ENCODE assay signal across 9 cellular contexts in genomic region chr7:1536105-1536767, GRCh38. TPM values are rescaled to one million over a fixed set of nuclear protein-coding genes. Genes with fewer than 3 reads are reported as not detected.
DNase-seq lines count a peak whose midpoint lies in the region; ATAC-seq and TF ChIP-seq lines count a peak whose summit lies in the region.
"Had no signal": no experiment of that assay in that cellular context is flagged by ENCODE, and none has a peak within 500 bp of the region (broad histone marks: within the 10 kb centered on the region; RNA-seq: fewer than 3 reads in every experiment).

No MANE protein-coding gene starts in this region.

- no peak overlapping the region for H3K4me3 Mint-ChIP-seq in endothelial cell (ENCODE audit: unreplicated experiment)
- peak overlapping the region; percentile 52 for H3K4me3 Mint-ChIP-seq in nephron progenitor cell
- H3K4me3 Mint-ChIP-seq in type B pancreatic cell: peak overlapping the region; percentile 76

- H3K4me1 Mint-ChIP-seq in endothelial cell (ENCODE audit: unreplicated experiment): peaks cover 2% of the 10 kb centered on the region
- H3K4me1 Mint-ChIP-seq in nephron progenitor cell: peaks cover 50% of the 10 kb centered on the region
- peaks cover 22% of the 10 kb centered on the region for H3K4me1 Mint-ChIP-seq in type B pancreatic cell (ENCODE audit: unreplicated experiment)

- peaks cover 6% of the 10 kb centered on the region for H3K27me3 Mint-ChIP-seq in endothelial cell (ENCODE audit: unreplicated experiment)
- peaks cover 19% of the 10 kb centered on the region for H3K27me3 Mint-ChIP-seq in nephron progenitor cell (ENCODE audit: low read depth, poor library complexity)
- H3K27me3 Mint-ChIP-seq in type B pancreatic cell: peaks cover 24% of the 10 kb centered on the region

- H3K27ac Mint-ChIP-seq in endothelial cell (ENCODE audit: unreplicated experiment): peak overlapping the region; percentile 80
- H3K27ac Mint-ChIP-seq in nephron progenitor cell: no peak overlapping the region
- peak overlapping the region; percentile 93 for H3K27ac Mint-ChIP-seq in type B pancreatic cell

- H3K36me3 Mint-ChIP-seq in endothelial cell (ENCODE audit: low read depth, unreplicated experiment) (no peaks in the 10 kb centered on the region), nephron progenitor cell (ENCODE audit: low read depth) (no peaks in the 10 kb centered on the region), type B pancreatic cell (no peaks in the 10 kb centered on the region)

- ATAC-seq in HG03354 (IDR thresholded peaks at IDR 0.05; ENCODE audit: poor library complexity, severe bottlenecking, unreplicated experiment): no peak

- no peak for TF ChIP-seq CTCF in Peyer's patch (IDR thresholded peaks at IDR 0.05)
- no peak for TF ChIP-seq CTCF in endothelial cell (IDR thresholded peaks at IDR 0.05; ENCODE audit: unreplicated experiment)
- TF ChIP-seq CTCF in nephron progenitor cell (IDR thresholded peaks at IDR 0.05): no peak
- TF ChIP-seq CTCF in type B pancreatic cell (conservative IDR thresholded peaks at IDR 0.05): no peak

- no peak for DNase-seq in Peyer's patch
- DNase-seq in endothelial cell (ENCODE audit: low spot score): no peak
- no peak for DNase-seq in nephron progenitor cell
- DNase-seq in type B pancreatic cell (ENCODE audit: extremely low spot score, unreplicated experiment): no peak
- no peak for DNase-seq in HEK293T (ENCODE audit: extremely low spot score)
- DNase-seq in cortex of kidney (lab: John Stamatoyannopoulos, UW): no peak
- DNase-seq: NCI-H187 treated with DMSO at 0.1 percent for 48 hours; stimulated activated CD4-positive, alpha-beta T cell treated with anti-CD3 and anti-CD28 coated beads, Interleukin-2, amount 100 ng/mL, for 24 hours had no signal

- TF ChIP-seq POLR2A in Peyer's patch (IDR thresholded peaks at IDR 0.05): no peak

- H3K4me3 ChIP-seq in Peyer's patch: peak overlapping the region in 2 of 4 donors; percentile 54 to 57

- H3K9me3 Mint-ChIP-seq in endothelial cell (ENCODE audit: unreplicated experiment) (no peaks in the 10 kb centered on the region), nephron progenitor cell (no peaks in the 10 kb centered on the region), type B pancreatic cell (no peaks in the 10 kb centered on the region)

- peak overlapping the region; percentile 72 to 98 (median 90) for H3K27ac ChIP-seq in Peyer's patch

- H3K9me3 ChIP-seq in Peyer's patch: no peaks in the 10 kb centered on the region

- CTCF ChIA-PET in HEK293T (lab: Yijun Ruan, JAX): interaction anchor here (1.3 kb wide), 1 partner anchor 20 kb away, joined by 4 read pairs; no protein-coding TSS in a partner anchor

- POLR2A ChIA-PET in HEK293T (lab: Yijun Ruan, JAX): interaction anchor here (1.2 to 1.4 kb wide), 2 partner anchors 30 to 31 kb away, joined by 3 to 5 read pairs; no protein-coding TSS in a partner anchor

- H3K4me1 ChIP-seq in Peyer's patch: peaks cover 0 to 59% (median 18%) of the 10 kb centered on the region in 4 donors

- no peaks in the 10 kb centered on the region for H3K27me3 ChIP-seq in Peyer's patch

- peaks cover 0 to 38% (median 0%) of the 10 kb centered on the region in 3 donors for H3K36me3 ChIP-seq in Peyer's patch

TF ChIP-seq in HEK293T, 16 proteins besides CTCF, POLR2A, EP300 and RAD21:
- TF ChIP-seq SP1 (IDR thresholded peaks at IDR 0.05) (no peak), LEF1 (IDR thresholded peaks at IDR 0.05; ENCODE audit: borderline replicate concordance) (no peak), PKNOX1 (IDR thresholded peaks at IDR 0.05) (no peak), ARNT (IDR thresholded peaks at IDR 0.05) (no peak), FOXK2 (IDR thresholded peaks at IDR 0.05) (no peak), NFRKB (IDR thresholded peaks at IDR 0.05) (no peak), ELF4 (IDR thresholded peaks at IDR 0.05) (no peak), L3MBTL2 (conservative IDR thresholded peaks at IDR 0.05) (no peak), HDGF (IDR thresholded peaks at IDR 0.05; ENCODE audit: borderline replicate concordance) (no peak), SUZ12 (IDR thresholded peaks at IDR 0.05) (no peak), TARDBP (IDR thresholded peaks at IDR 0.05) (no peak), ZNF384 (IDR thresholded peaks at IDR 0.05) (no peak), CTBP1 (IDR thresholded peaks at IDR 0.05; ENCODE audit: borderline replicate concordance) (no peak), FOXA1 (IDR thresholded peaks at IDR 0.05) (no peak), FOXM1 (IDR thresholded peaks at IDR 0.05; ENCODE audit: borderline replicate concordance) (no peak), BHLHE40 (IDR thresholded peaks at IDR 0.05; ENCODE audit: borderline replicate concordance) (no peak)

RNA-seq across cellular contexts. Expression of gene MAFK, which starts 5.7 kb away (rescaled TPM):
- total RNA-seq in Peyer's patch (10 to 100 TPM; 32.9 to 80.2 (median 55.0) TPM), endothelial cell (ENCODE audit: unreplicated experiment) (3.4 TPM), type B pancreatic cell (ENCODE audit: low replicate concordance) (8.2 and 19.9 TPM in 2 replicates)

RNA-seq across cellular contexts. Expression of gene TMEM184A, which starts 19.8 kb away (rescaled TPM):
- total RNA-seq in Peyer's patch (100 to 1,000 TPM in 3 of 4 donors, 10 to 100 TPM in 1; 41.3 to 161 (median 151) TPM), endothelial cell (ENCODE audit: unreplicated experiment) (0.21 TPM), type B pancreatic cell (ENCODE audit: low replicate concordance) (6.6 and 7.6 TPM in 2 replicates)

RNA-seq across cellular contexts. Expression of gene INTS1, which starts 32.0 kb away (rescaled TPM):
- total RNA-seq in Peyer's patch: 100 to 1,000 TPM in 2 of 4 donors, 10 to 100 TPM in 2; 84.4 to 192 (median 108) TPM
- 109 TPM for total RNA-seq in endothelial cell (ENCODE audit: unreplicated experiment)
- 112 and 134 TPM in 2 replicates for total RNA-seq in type B pancreatic cell (ENCODE audit: low replicate concordance)

RNA-seq across cellular contexts. Expression of gene PSMG3, which starts 33.6 kb away (rescaled TPM):
- 10 to 100 TPM; 33.0 to 67.5 (median 47.7) TPM for total RNA-seq in Peyer's patch
- 20.3 TPM for total RNA-seq in endothelial cell (ENCODE audit: unreplicated experiment)
- 27.0 and 35.2 TPM in 2 replicates for total RNA-seq in type B pancreatic cell (ENCODE audit: low replicate concordance)
